In genomic region chr3:65576228-65576627, GRCh38 we compare ENCODE assay signal across 22 cellular contexts.
A peak's percentile ranks its signal among the peaks of the same experiment; 100 is the strongest.
DNase-seq lines count a peak whose midpoint lies in the region; ATAC-seq and TF ChIP-seq lines count a peak whose summit lies in the region.
"Had no signal": no experiment of that assay in that cellular context is flagged by ENCODE, and none has a peak within 500 bp of the region (broad histone marks: within the 10 kb centered on the region; RNA-seq: fewer than 3 reads in every experiment).

No MANE protein-coding gene starts in this region.

- peaks cover 48% of the 10 kb centered on the region for H3K4me1 ChIP-seq in left ventricle myocardium inferior
- peaks cover 30% of the 10 kb centered on the region for H3K4me1 ChIP-seq in SJSA1 (replicated peaks)
- H3K4me1 ChIP-seq in stomach = peaks cover 0 to 36% (median 9%) of the 10 kb centered on the region in 4 donors
- H3K4me1 ChIP-seq: HAP-1 had no signal

- no peak overlapping the region for H3K27ac Mint-ChIP-seq in activated CD4-positive, alpha-beta memory T cell treated with anti-CD3 and anti-CD28 coated beads for 36 hours
- H3K27ac Mint-ChIP-seq: B cell, CD14-positive monocyte had no signal

- no peak for DNase-seq in left ventricle myocardium inferior
- no peak for DNase-seq in left cardiac atrium
- no peak for DNase-seq in SJSA1 (ENCODE audit: low read depth in 1 of 2, low spot score in 2 of 2)
- no peak for DNase-seq in epithelial cell of prostate (ENCODE audit: low read depth, low spot score)
- DNase-seq in stomach = no peak
- DNase-seq in activated CD4-positive, alpha-beta memory T cell treated with anti-CD3 and anti-CD28 coated beads for 36 hours = no peak
- no peak for DNase-seq in omental fat pad (ENCODE audit: low spot score)
- no peak for DNase-seq in stimulated activated naive CD8-positive, alpha-beta T cell treated with anti-CD3 and anti-CD28 coated beads, Interleukin-15, Interleukin-2, amounts not matched to agents 100 U/mL and 50 U/mL, for 24 hours
- DNase-seq: 8988T, KG1, NCI-H1105 treated with DMSO at 0.1 percent for 48 hours, NCI-H1694, NCI-H2081, NCI-H2171 treated with DMSO at 0.1 percent for 48 hours, NCI-H524 treated with DMSO at 0.1 percent for 48 hours, NCI-H82, Right ventricle myocardium superior had no signal

- TF ChIP-seq EP300 in stomach (IDR thresholded peaks at IDR 0.05) = no peak

- H3K27me3 ChIP-seq in left ventricle myocardium inferior (ENCODE audit: low read depth) (no peaks in the 10 kb centered on the region), SJSA1 (replicated peaks) (no peaks in the 10 kb centered on the region), stomach (no peaks in the 10 kb centered on the region)

- H3K4me1 Mint-ChIP-seq in activated CD4-positive, alpha-beta memory T cell treated with anti-CD3 and anti-CD28 coated beads for 36 hours (ENCODE audit: low read depth) = no peaks in the 10 kb centered on the region
- H3K4me1 Mint-ChIP-seq: B cell, CD14-positive monocyte had no signal

- POLR2A ChIA-PET in activated CD4-positive, alpha-beta memory T cell treated with anti-CD3 and anti-CD28 coated beads for 36 hours (lab: Charles Lee) = no interaction called here

- no peaks in the 10 kb centered on the region for H3K36me3 Mint-ChIP-seq in activated CD4-positive, alpha-beta memory T cell treated with anti-CD3 and anti-CD28 coated beads for 36 hours
- H3K36me3 Mint-ChIP-seq: CD14-positive monocyte had no signal

- CTCF ChIA-PET in activated CD4-positive, alpha-beta memory T cell treated with anti-CD3 and anti-CD28 coated beads for 36 hours (lab: Charles Lee) = no interaction called here

- H3K27ac ChIP-seq in left ventricle myocardium inferior (replicated peaks) (peak overlapping the region; percentile 58), SJSA1 (peak overlapping the region; percentile 29), epithelial cell of prostate (peak overlapping the region; percentile 84), stomach (no peak overlapping the region)
- H3K27ac ChIP-seq: HL-60 had no signal

- H3K4me3 ChIP-seq in left ventricle myocardium inferior (no peak overlapping the region), SJSA1 (no peak overlapping the region), stomach (no peak overlapping the region)
- H3K4me3 ChIP-seq: HAP-1 had no signal

- H3K9me3 ChIP-seq in left ventricle myocardium inferior (replicated peaks) (peaks cover 8% of the 10 kb centered on the region), SJSA1 (replicated peaks) (no peaks in the 10 kb centered on the region), stomach (no peaks in the 10 kb centered on the region)
- H3K9me3 ChIP-seq: HAP-1 had no signal

- H3K36me3 ChIP-seq in left ventricle myocardium inferior (no peaks in the 10 kb centered on the region), SJSA1 (no peaks in the 10 kb centered on the region), stomach (no peaks in the 10 kb centered on the region)
- H3K36me3 ChIP-seq: HAP-1 had no signal

- intact Hi-C loops in left ventricle myocardium inferior (cut with micrococcal nuclease) (no loop called here), left cardiac atrium (cut with DNase I) (loop anchor here in 1 of 2 donors (10.0 kb wide), 1 partner anchor 59 kb away; no protein-coding TSS in a partner anchor), stomach (cut with DNase I; ENCODE audit: low total_unique reads) (no loop called here)
- intact Hi-C loops in activated CD4-positive, alpha-beta memory T cell treated with anti-CD3 and anti-CD28 coated beads for 36 hours (cut with micrococcal nuclease) = no loop called here

- ATAC-seq in left cardiac atrium (no peak), omental fat pad (ENCODE audit: low FRiP score) (no peak)
- no peak for ATAC-seq in stimulated activated naive CD8-positive, alpha-beta T cell treated with anti-CD3 and anti-CD28 coated beads, Interleukin-15, Interleukin-2, amounts not matched to agents 100 U/mL and 50 U/mL, for 24 hours
- ATAC-seq: HepG2 had no signal

- TF ChIP-seq CTCF in left ventricle myocardium inferior (IDR thresholded peaks at IDR 0.05; ENCODE audit: borderline replicate concordance) = no peak
- TF ChIP-seq CTCF in stomach (IDR thresholded peaks at IDR 0.05) = no peak
- TF ChIP-seq CTCF in omental fat pad (IDR thresholded peaks at IDR 0.05) = no peak

- no peak for TF ChIP-seq POLR2A in stomach (IDR thresholded peaks at IDR 0.05)

- WGBS in stomach, 5 donors = 76 to 86% (median 77%) methylated on average over 6 of the region's 6 CpGs

- no peaks in the 10 kb centered on the region for H3K27me3 Mint-ChIP-seq in activated CD4-positive, alpha-beta memory T cell treated with anti-CD3 and anti-CD28 coated beads for 36 hours
- H3K27me3 Mint-ChIP-seq: B cell had no signal

- no peak overlapping the region for H3K4me3 Mint-ChIP-seq in activated CD4-positive, alpha-beta memory T cell treated with anti-CD3 and anti-CD28 coated beads for 36 hours
- H3K4me3 Mint-ChIP-seq: B cell, CD14-positive monocyte had no signal

- H3K9me3 Mint-ChIP-seq in activated CD4-positive, alpha-beta memory T cell treated with anti-CD3 and anti-CD28 coated beads for 36 hours = peaks cover 2% of the 10 kb centered on the region

Comparison
In these comparisons a context has a peak if more than half of its experiments do, and no peak if none do; other contexts are left out.
1. H3K27ac ChIP-seq: peak in left ventricle myocardium inferior (single experiment), SJSA1 (single experiment) and epithelial cell of prostate (single experiment); none in stomach (0 of 5).